Comparison of ENCODE assay signal across 9 cellular contexts in genomic region chr3:136142592-136142991, GRCh38. TPM values are rescaled to one million over a fixed set of nuclear protein-coding genes. Genes with fewer than 3 reads are reported as not detected.
DNase-seq lines count a peak whose midpoint lies in the region; ATAC-seq and TF ChIP-seq lines count a peak whose summit lies in the region.
"Had no signal": no experiment of that assay in that cellular context is flagged by ENCODE, and none has a peak within 500 bp of the region (broad histone marks: within the 10 kb centered on the region; RNA-seq: fewer than 3 reads in every experiment).

No MANE protein-coding gene starts in this region.

- ATAC-seq in activated T-cell treated with anti-CD3 and anti-CD28 coated beads, Interleukin-2, amount 50 U/mL, for 72 hours (replicated peaks in 1 of 2), result peak; percentile 86 to 89
- ATAC-seq in HG03354 (IDR thresholded peaks at IDR 0.05; ENCODE audit: poor library complexity, severe bottlenecking, unreplicated experiment) (no peak), GM21367 (IDR thresholded peaks at IDR 0.05; ENCODE audit: unreplicated experiment) (no peak)

- H3K4me3 ChIP-seq in SK-N-SH (ENCODE audit: low read depth in 2 of 2, low read length in 1 of 2) (no peak overlapping the region), left ventricle myocardium inferior (no peak overlapping the region)

- H3K4me1 Mint-ChIP-seq in activated T-cell treated with anti-CD3 and anti-CD28 coated beads, Interleukin-2, amount 50 U/mL, for 72 hours (ENCODE audit: low read depth), result peaks cover 26% of the 10 kb centered on the region
- peaks cover 11% of the 10 kb centered on the region for H3K4me1 Mint-ChIP-seq in type B pancreatic cell (ENCODE audit: unreplicated experiment)

- H3K4me1 ChIP-seq in SK-N-SH (ENCODE audit: control insufficient read depth in 1 of 2, insufficient read depth in 2 of 2, low read depth in 1 of 2, low read length in 1 of 2) (peaks cover 0 to 33% of the 10 kb centered on the region in 2 experiments; a peak in 3 of 4 replicates), left ventricle myocardium inferior (peaks cover 36% of the 10 kb centered on the region)

- 39% methylated on average over 3 of the region's 3 CpGs for WGBS in SK-N-SH (ENCODE audit: low lambda C conversion rate)

- H3K9ac ChIP-seq in SK-N-SH, result peak overlapping the region; percentile 38

- no peak overlapping the region for H3K27ac Mint-ChIP-seq in activated T-cell treated with anti-CD3 and anti-CD28 coated beads, Interleukin-2, amount 50 U/mL, for 72 hours
- H3K27ac Mint-ChIP-seq in type B pancreatic cell, result peak overlapping the region; percentile 62
- H3K27ac Mint-ChIP-seq: activated B cell treated with CpG ODN at 0.5 μM for 24 hours had no signal

- no peaks in the 10 kb centered on the region for H3K9me3 Mint-ChIP-seq in activated T-cell treated with anti-CD3 and anti-CD28 coated beads, Interleukin-2, amount 50 U/mL, for 72 hours
- H3K9me3 Mint-ChIP-seq in type B pancreatic cell, result no peaks in the 10 kb centered on the region
- H3K9me3 Mint-ChIP-seq: activated B cell treated with CpG ODN at 0.5 μM for 24 hours had no signal

- H4K20me1 ChIP-seq in SK-N-SH (ENCODE audit: insufficient read depth), result peaks cover 3% of the 10 kb centered on the region; the same call in 1 of the 2 replicates

- TF ChIP-seq CTCF in SK-N-SH (IDR thresholded peaks at IDR 0.05), result no peak
- TF ChIP-seq CTCF in left ventricle myocardium inferior (IDR thresholded peaks at IDR 0.05; ENCODE audit: borderline replicate concordance), result no peak
- no peak for TF ChIP-seq CTCF in type B pancreatic cell (conservative IDR thresholded peaks at IDR 0.05)

- TF ChIP-seq EP300 in SK-N-SH (IDR thresholded peaks at IDR 0.05; ENCODE audit: borderline replicate concordance in 1 of 2, low read depth in 1 of 2, low read length in 1 of 2), result peak in 1 of 2 experiments; percentile 74; a peak in 1 of 4 replicates

- peak overlapping the region; percentile 64 to 82; a peak in 3 of 4 replicates for H3K27ac ChIP-seq in SK-N-SH (ENCODE audit: low read depth in 2 of 2, low read length in 1 of 2)
- peak overlapping the region; percentile 27 for H3K27ac ChIP-seq in left ventricle myocardium inferior (replicated peaks)

- H3K9me3 ChIP-seq in SK-N-SH (no peaks in the 10 kb centered on the region), left ventricle myocardium inferior (replicated peaks) (no peaks in the 10 kb centered on the region)

- intact Hi-C loops in left ventricle myocardium inferior (cut with micrococcal nuclease), result no loop called here

- no peak for TF ChIP-seq RAD21 in SK-N-SH (IDR thresholded peaks at IDR 0.05; ENCODE audit: low read length)

- H3K36me3 Mint-ChIP-seq in activated T-cell treated with anti-CD3 and anti-CD28 coated beads, Interleukin-2, amount 50 U/mL, for 72 hours (ENCODE audit: insufficient read depth in 2 of 2), result no peaks in the 10 kb centered on the region
- H3K36me3 Mint-ChIP-seq in type B pancreatic cell, result peaks cover 18% of the 10 kb centered on the region

- H3K36me3 ChIP-seq in SK-N-SH (replicated peaks in 1 of 2; ENCODE audit: control insufficient read depth in 1 of 2, insufficient read depth in 2 of 2, low read length in 1 of 2) (peaks cover 18 to 27% of the 10 kb centered on the region in 2 experiments), left ventricle myocardium inferior (peaks cover 14% of the 10 kb centered on the region)

- CTCF ChIA-PET in SK-N-SH (lab: Yijun Ruan, JAX), result no interaction called here

- H3K27me3 ChIP-seq in SK-N-SH (ENCODE audit: insufficient read depth), result no peaks in the 10 kb centered on the region
- no peaks in the 10 kb centered on the region for H3K27me3 ChIP-seq in left ventricle myocardium inferior (ENCODE audit: low read depth)

- H3K79me2 ChIP-seq in SK-N-SH (ENCODE audit: insufficient read depth), result peaks cover 62% of the 10 kb centered on the region

- H3K27me3 Mint-ChIP-seq in activated T-cell treated with anti-CD3 and anti-CD28 coated beads, Interleukin-2, amount 50 U/mL, for 72 hours (ENCODE audit: low read depth), result no peaks in the 10 kb centered on the region
- H3K27me3 Mint-ChIP-seq in type B pancreatic cell, result no peaks in the 10 kb centered on the region
- H3K27me3 Mint-ChIP-seq: activated B cell treated with CpG ODN at 0.5 μM for 24 hours had no signal

- POLR2A ChIA-PET in SK-N-SH (lab: Yijun Ruan, JAX), result no interaction called here

- DNase-seq in activated T-cell treated with anti-CD3 and anti-CD28 coated beads, Interleukin-2, amount 50 U/mL, for 72 hours, result no peak
- no peak for DNase-seq in activated T-cell treated with anti-CD3 and anti-CD28 coated beads, Interleukin-2, amount 50 U/mL, for 48 hours
- no peak for DNase-seq in SK-N-SH
- DNase-seq in left ventricle myocardium inferior, result no peak
- DNase-seq in type B pancreatic cell (ENCODE audit: extremely low spot score, unreplicated experiment), result no peak
- DNase-seq in activated naive CD4-positive, alpha-beta T cell (lab: John Stamatoyannopoulos, UW), result no peak
- DNase-seq: activated B cell treated with CpG ODN at 0.5 μM for 24 hours had no signal

- H3K4me3 Mint-ChIP-seq in activated T-cell treated with anti-CD3 and anti-CD28 coated beads, Interleukin-2, amount 50 U/mL, for 72 hours, result no peak overlapping the region
- no peak overlapping the region for H3K4me3 Mint-ChIP-seq in type B pancreatic cell
- H3K4me3 Mint-ChIP-seq: activated B cell treated with CpG ODN at 0.5 μM for 24 hours had no signal

- no peak overlapping the region for H2AFZ ChIP-seq in SK-N-SH (ENCODE audit: low read depth)

- no peaks in the 10 kb centered on the region for H3K9me2 ChIP-seq in SK-N-SH

- H3K4me2 ChIP-seq in SK-N-SH, result peak overlapping the region; percentile 12

- H3F3A ChIP-seq in SK-N-SH (replicated peaks; ENCODE audit: insufficient read depth), result peaks cover 17% of the 10 kb centered on the region

TF ChIP-seq in SK-N-SH, 30 proteins besides CTCF, POLR2A, EP300 and RAD21 (continues in another document):
- no peak for TF ChIP-seq FOXJ3 (CRISPR knock-in tag; IDR thresholded peaks at IDR 0.05)
- no peak for TF ChIP-seq MEF2A (IDR thresholded peaks at IDR 0.05; ENCODE audit: borderline replicate concordance, low read depth)
- no peak for TF ChIP-seq CHD2 (IDR thresholded peaks at IDR 0.05; ENCODE audit: low read length, partially characterized antibody)
- TF ChIP-seq TCF12 (IDR thresholded peaks at IDR 0.05), result peak; percentile 86
- TF ChIP-seq NFIC (IDR thresholded peaks at IDR 0.05; ENCODE audit: borderline replicate concordance), result peak; percentile 58; the same call in 1 of the 2 replicates
- peak; percentile 66; the same call in 1 of the 2 replicates for TF ChIP-seq TEAD4 (IDR thresholded peaks at IDR 0.05; ENCODE audit: borderline replicate concordance, insufficient read depth)
- TF ChIP-seq, protein P1, sequence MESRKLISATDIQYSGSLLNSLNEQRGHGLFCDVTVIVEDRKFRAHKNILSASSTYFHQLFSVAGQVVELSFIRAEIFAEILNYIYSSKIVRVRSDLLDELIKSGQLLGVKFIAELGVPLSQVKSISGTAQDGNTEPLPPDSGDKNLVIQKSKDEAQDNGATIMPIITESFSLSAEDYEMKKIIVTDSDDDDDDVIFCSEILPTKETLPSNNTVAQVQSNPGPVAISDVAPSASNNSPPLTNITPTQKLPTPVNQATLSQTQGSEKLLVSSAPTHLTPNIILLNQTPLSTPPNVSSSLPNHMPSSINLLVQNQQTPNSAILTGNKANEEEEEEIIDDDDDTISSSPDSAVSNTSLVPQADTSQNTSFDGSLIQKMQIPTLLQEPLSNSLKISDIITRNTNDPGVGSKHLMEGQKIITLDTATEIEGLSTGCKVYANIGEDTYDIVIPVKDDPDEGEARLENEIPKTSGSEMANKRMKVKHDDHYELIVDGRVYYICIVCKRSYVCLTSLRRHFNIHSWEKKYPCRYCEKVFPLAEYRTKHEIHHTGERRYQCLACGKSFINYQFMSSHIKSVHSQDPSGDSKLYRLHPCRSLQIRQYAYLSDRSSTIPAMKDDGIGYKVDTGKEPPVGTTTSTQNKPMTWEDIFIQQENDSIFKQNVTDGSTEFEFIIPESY (IDR thresholded peaks at IDR 0.05; ENCODE audit: borderline replicate concordance, low read depth), result 0 out of 2 replicates have a peak, but pooled peaks have one; percentile 30
- TF ChIP-seq EZH2phosphoT487 (IDR thresholded peaks at IDR 0.05; ENCODE audit: borderline replicate concordance, low read depth), result no peak
- no peak for TF ChIP-seq NRF1 (IDR thresholded peaks at IDR 0.05; ENCODE audit: low read depth, low read length)
- TF ChIP-seq FOSL2 (IDR thresholded peaks at IDR 0.05; ENCODE audit: borderline replicate concordance, low read depth), result peak; percentile 92
- TF ChIP-seq FOXM1 (IDR thresholded peaks at IDR 0.05; ENCODE audit: low read depth), result no peak
- TF ChIP-seq RCOR1 (IDR thresholded peaks at IDR 0.05; ENCODE audit: low read length), result no peak
- no peak for TF ChIP-seq TAF1 (IDR thresholded peaks at IDR 0.05; ENCODE audit: borderline replicate concordance, low read depth, low read length)
- no peak for TF ChIP-seq MXI1 (IDR thresholded peaks at IDR 0.05; ENCODE audit: low read depth, low read length)
- no peak for TF ChIP-seq SMC3 (IDR thresholded peaks at IDR 0.05; ENCODE audit: low read depth, low read length)
- TF ChIP-seq IRF3 (IDR thresholded peaks at IDR 0.05; ENCODE audit: low read depth, low read length), result no peak
- peak; percentile 65 for TF ChIP-seq MAX (IDR thresholded peaks at IDR 0.05; ENCODE audit: low read depth)
- no peak for TF ChIP-seq POLR2AphosphoS5 (IDR thresholded peaks at IDR 0.05; ENCODE audit: low read depth, low read length)

RNA-seq across cellular contexts. Expression of gene MSL2, which starts 53.5 kb away (rescaled TPM):
- 10 to 100 TPM; 71.0 to 71.6 TPM for total RNA-seq in activated T-cell treated with anti-CD3 and anti-CD28 coated beads, Interleukin-2, amount 50 U/mL, for 72 hours
- polyA plus RNA-seq in SK-N-SH (2012; rRNA removed), result 2.2 and 2.4 TPM in 2 replicates
- 3.7 TPM in 2 replicates for polyA plus RNA-seq in SK-N-SH (2012; cell fraction: cytosol; rRNA removed)
- polyA plus RNA-seq in SK-N-SH (2012; cell fraction: nucleus; rRNA removed), result 1.9 and 2.4 TPM in 2 replicates
- 19.0 TPM for total RNA-seq in left ventricle myocardium inferior
- 33.7 and 38.4 TPM in 2 replicates for total RNA-seq in type B pancreatic cell (ENCODE audit: low replicate concordance)

Comparison
In these comparisons a context has a peak if more than half of its experiments do, and no peak if none do; other contexts are left out.
1. ATAC-seq: peak in activated T-cell treated with anti-CD3 and anti-CD28 coated beads, Interleukin-2, amount 50 U/mL, for 72 hours (2 of 2); none in HG03354 (single experiment) and GM21367 (single experiment).